Comparison of ENCODE assay signal across 8 cellular contexts in the genomic region with DNA sequence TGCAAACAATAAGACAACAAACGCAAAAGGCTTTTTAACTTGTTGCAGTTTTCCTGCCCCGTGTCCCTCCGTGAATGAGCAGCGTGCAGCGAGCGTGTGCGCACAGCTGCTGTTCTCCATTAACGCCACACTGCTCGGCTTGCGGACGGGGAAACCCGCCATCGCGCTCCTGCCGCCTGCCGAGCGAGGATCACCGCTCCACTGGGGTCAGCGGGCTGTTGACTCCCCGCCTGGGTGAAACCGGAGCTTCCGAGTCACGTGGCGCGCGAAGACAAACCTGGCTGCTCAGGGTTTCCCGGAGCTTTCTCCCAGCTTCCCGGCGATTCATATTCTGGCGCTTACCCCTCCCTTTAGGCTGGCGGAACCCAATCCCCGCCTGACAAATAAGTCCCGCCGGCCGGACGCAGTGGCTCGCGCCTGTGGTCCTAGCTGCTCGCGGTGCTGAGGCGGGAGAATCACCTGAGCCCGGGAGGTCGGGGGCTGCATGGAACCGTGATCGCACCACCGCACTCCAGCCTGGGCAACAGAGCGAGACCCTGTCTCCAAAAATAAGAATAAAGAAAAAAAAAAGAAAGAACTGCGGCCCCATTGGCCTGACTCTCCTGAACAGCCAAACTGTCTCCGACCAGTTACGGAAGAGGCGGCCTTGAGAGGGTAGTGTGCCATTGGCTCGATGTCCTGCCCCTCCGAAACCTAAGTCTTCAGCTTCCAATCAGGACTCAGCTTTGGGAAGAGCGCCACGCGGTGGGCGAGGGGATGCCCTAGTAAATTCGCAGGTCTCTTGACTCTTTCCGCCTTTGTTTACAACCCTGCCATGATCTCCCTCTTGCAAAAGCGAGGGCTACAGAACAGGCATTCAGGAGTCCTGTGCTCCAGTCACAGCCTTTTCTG. TPM values are rescaled to one million over a fixed set of nuclear protein-coding genes. Genes with fewer than 3 reads are reported as not detected.
A peak's percentile ranks its signal among the peaks of the same experiment; 100 is the strongest.
DNase-seq lines count a peak whose midpoint lies in the region; ATAC-seq and TF ChIP-seq lines count a peak whose summit lies in the region.

Gene CREB3L4 (plus strand): TSS at position 794 of the 891 bp plus-strand sequence. CDS start 624 bp downstream, outside the sequence.

- TF ChIP-seq CTCF in right atrium auricular region (IDR thresholded peaks at IDR 0.05) (peak; percentile 34 to 61), psoas muscle (IDR thresholded peaks at IDR 0.05) (peak; percentile 24)

- intact Hi-C loops in psoas muscle (cut with DNase I) = no loop called here

- H3K27ac ChIP-seq in angular gyrus (ENCODE audit: low read depth, low read length) (peak within 1 kb of the TSS; percentile 90), right atrium auricular region (peak within 1 kb of the TSS; percentile 91), psoas muscle (peak within 1 kb of the TSS; percentile 92)

- H3K4me1 ChIP-seq in right atrium auricular region (peaks cover 0 to 43% of the 10 kb centered on the region in 2 donors), psoas muscle (peaks cover 22% of the 10 kb centered on the region)

- no peaks in the 10 kb centered on the region for H3K9me3 ChIP-seq in right atrium auricular region
- no peaks in the 10 kb centered on the region for H3K9me3 ChIP-seq in psoas muscle

- 0% methylated on average over 60 of the region's 60 CpGs for WGBS in psoas muscle, 3 donors

- peak; percentile 96 for DNase-seq in NCI-H146 treated with DMSO at 0.1 percent for 48 hours (lab: John Stamatoyannopoulos, UW; ENCODE audit: unreplicated experiment)
- DNase-seq in T-helper 1 cell = peak; percentile 63 to 93 (median 74)
- DNase-seq in right atrium auricular region (ENCODE audit: low spot score) = peak; percentile 95
- DNase-seq in psoas muscle = peak; percentile 92 to 96
- DNase-seq in cortex of kidney (lab: John Stamatoyannopoulos, UW) = no peak

- no peaks in the 10 kb centered on the region for H3K36me3 ChIP-seq in right atrium auricular region
- peaks cover 0 to 2% of the 10 kb centered on the region in 2 donors for H3K36me3 ChIP-seq in psoas muscle (ENCODE audit: insufficient read depth in 1 of 2, low read depth in 1 of 2)

- H3K4me3 ChIP-seq in right atrium auricular region (peak within 1 kb of the TSS; percentile 55 to 65), psoas muscle (peak within 1 kb of the TSS; percentile 77)

- H3K27me3 ChIP-seq in right atrium auricular region (no peaks in the 10 kb centered on the region), psoas muscle (ENCODE audit: insufficient read depth in 3 of 3, low read length in 2 of 3) (no peaks in the 10 kb centered on the region)

- ATAC-seq in GM18498 (IDR thresholded peaks at IDR 0.05; ENCODE audit: unreplicated experiment) (peak; percentile 77), HG02885 (IDR thresholded peaks at IDR 0.05; ENCODE audit: poor library complexity, unreplicated experiment) (peak; percentile 75), psoas muscle (peak; percentile 81 to 85 (median 84))

RNA-seq across cellular contexts. Expression of gene CREB3L4, which starts in this region (rescaled TPM):
- total RNA-seq in right atrium auricular region = 1 to 10 TPM; 4.9 to 5.6 TPM
- total RNA-seq in psoas muscle = 1 to 10 TPM; 3.7 to 5.6 (median 5.0) TPM
- 10 to 100 TPM in 1 of 3 donors, 1 to 10 TPM in 2; 4.3 to 12.6 (median 6.3) TPM for polyA plus RNA-seq in psoas muscle
